Comparison of ENCODE assay signal across 1 cellular context in genomic region chr7:152382244-152382643, GRCh38.
TF ChIP-seq lines count a peak whose summit lies in the region.

No MANE protein-coding gene starts in this region.

TF ChIP-seq in HEK293, 187 proteins besides CTCF, POLR2A, EP300 and RAD21 (continued from another document):
- TF ChIP-seq PRDM4 (tag by site-specific recombination; IDR thresholded peaks at IDR 0.05), result peak; percentile 33; the same call in 1 of the 2 replicates
- TF ChIP-seq ZNF394 (tag by site-specific recombination; IDR thresholded peaks at IDR 0.05; ENCODE audit: borderline replicate concordance), result no peak
- TF ChIP-seq ZNF121 (tag by site-specific recombination; IDR thresholded peaks at IDR 0.05), result peak; percentile 72
- TF ChIP-seq KLF7 (tag by site-specific recombination; IDR thresholded peaks at IDR 0.05; ENCODE audit: borderline replicate concordance), result peak; percentile 71; the same call in 1 of the 2 replicates
- 0 out of 2 replicates have a peak, but pooled peaks have one; percentile 37 for TF ChIP-seq ZBTB8A (tag by site-specific recombination; IDR thresholded peaks at IDR 0.05)
- 0 out of 2 replicates have a peak, but pooled peaks have one; percentile 24 for TF ChIP-seq KLF1 (tag by site-specific recombination; IDR thresholded peaks at IDR 0.05)
- 0 out of 2 replicates have a peak, but pooled peaks have one; percentile 50 for TF ChIP-seq BCL11B (tag by site-specific recombination; IDR thresholded peaks at IDR 0.05; ENCODE audit: low read depth)
- no peak for TF ChIP-seq ZNF660 (tag by site-specific recombination; IDR thresholded peaks at IDR 0.05)
- TF ChIP-seq TSHZ1 (tag by site-specific recombination; IDR thresholded peaks at IDR 0.05; ENCODE audit: borderline replicate concordance), result no peak
- no peak for TF ChIP-seq ZNF645 (tag by site-specific recombination; IDR thresholded peaks at IDR 0.05)
- no peak for TF ChIP-seq KLF16 (tag by site-specific recombination; IDR thresholded peaks at IDR 0.05)
- TF ChIP-seq SCRT1 (tag by site-specific recombination; IDR thresholded peaks at IDR 0.05; ENCODE audit: borderline replicate concordance), result peak; percentile 34; the same call in 1 of the 2 replicates
- no peak for TF ChIP-seq ZSCAN16 (tag by site-specific recombination; IDR thresholded peaks at IDR 0.05)
- TF ChIP-seq SETDB1 (IDR thresholded peaks at IDR 0.05; ENCODE audit: insufficient read length, low read length), result no peak
- no peak for TF ChIP-seq ZSCAN4 (tag by site-specific recombination; IDR thresholded peaks at IDR 0.05)
- TF ChIP-seq ZNF692 (tag by site-specific recombination; IDR thresholded peaks at IDR 0.05), result peak; percentile 36; the same call in 1 of the 2 replicates
- no peak for TF ChIP-seq ZNF747 (tag by site-specific recombination; IDR thresholded peaks at IDR 0.05)
- no peak for TF ChIP-seq ZNF785 (tag by site-specific recombination; IDR thresholded peaks at IDR 0.05)
- TF ChIP-seq ZEB2 (tag by site-specific recombination; IDR thresholded peaks at IDR 0.05), result peak; percentile 45; the same call in 1 of the 2 replicates
- no peak for TF ChIP-seq ZNF133 (tag by site-specific recombination; IDR thresholded peaks at IDR 0.05)
- TF ChIP-seq ZFP69B (tag by site-specific recombination; IDR thresholded peaks at IDR 0.05), result no peak
- TF ChIP-seq ZNF843 (tag by site-specific recombination; IDR thresholded peaks at IDR 0.05), result peak; percentile 89
- no peak for TF ChIP-seq HOXA7 (CRISPR knock-in tag; IDR thresholded peaks at IDR 0.05; ENCODE audit: borderline replicate concordance)
- TF ChIP-seq ZXDB (tag by site-specific recombination; IDR thresholded peaks at IDR 0.05), result peak; percentile 53; the same call in 1 of the 2 replicates
- no peak for TF ChIP-seq ZNF138 (tag by site-specific recombination; IDR thresholded peaks at IDR 0.05; ENCODE audit: borderline replicate concordance)
- TF ChIP-seq OSR2 (tag by site-specific recombination; IDR thresholded peaks at IDR 0.05), result peak; percentile 48; the same call in 1 of the 2 replicates
- TF ChIP-seq ZNF211 (tag by site-specific recombination; IDR thresholded peaks at IDR 0.05; ENCODE audit: low read depth), result no peak
- peak; percentile 74 for TF ChIP-seq FEZF1 (tag by site-specific recombination; IDR thresholded peaks at IDR 0.05)
- TF ChIP-seq OVOL3 (tag by site-specific recombination; IDR thresholded peaks at IDR 0.05), result peak; percentile 79; the same call in 1 of the 2 replicates
- no peak for TF ChIP-seq ZNF114 (tag by site-specific recombination; IDR thresholded peaks at IDR 0.05)
- TF ChIP-seq ZNF18 (tag by site-specific recombination; IDR thresholded peaks at IDR 0.05), result peak; percentile 63
- TF ChIP-seq TCF7L2 (IDR thresholded peaks at IDR 0.05; ENCODE audit: borderline replicate concordance, low read depth, low read length), result peak; percentile 44; the same call in 1 of the 2 replicates
- no peak for TF ChIP-seq ZNF26 (tag by site-specific recombination; IDR thresholded peaks at IDR 0.05)
- TF ChIP-seq BCL6B (tag by site-specific recombination; IDR thresholded peaks at IDR 0.05), result no peak
- no peak for TF ChIP-seq PATZ1 (tag by site-specific recombination; IDR thresholded peaks at IDR 0.05)
- no peak for TF ChIP-seq MYNN (tag by site-specific recombination; IDR thresholded peaks at IDR 0.05; ENCODE audit: borderline replicate concordance)
- no peak for TF ChIP-seq HOXC10 (CRISPR knock-in tag; IDR thresholded peaks at IDR 0.05)
